In genomic region chr7:12619461-12620069, GRCh38 we compare ENCODE assay signal across 1 cellular context.
TF ChIP-seq lines count a peak whose summit lies in the region.

No MANE protein-coding gene starts in this region.

TF ChIP-seq in A549, 52 proteins besides CTCF, POLR2A, EP300 and RAD21:
- TF ChIP-seq ATOH8 (CRISPR knock-in tag; IDR thresholded peaks at IDR 0.05; ENCODE audit: low read depth), result no peak
- TF ChIP-seq, protein P1, sequence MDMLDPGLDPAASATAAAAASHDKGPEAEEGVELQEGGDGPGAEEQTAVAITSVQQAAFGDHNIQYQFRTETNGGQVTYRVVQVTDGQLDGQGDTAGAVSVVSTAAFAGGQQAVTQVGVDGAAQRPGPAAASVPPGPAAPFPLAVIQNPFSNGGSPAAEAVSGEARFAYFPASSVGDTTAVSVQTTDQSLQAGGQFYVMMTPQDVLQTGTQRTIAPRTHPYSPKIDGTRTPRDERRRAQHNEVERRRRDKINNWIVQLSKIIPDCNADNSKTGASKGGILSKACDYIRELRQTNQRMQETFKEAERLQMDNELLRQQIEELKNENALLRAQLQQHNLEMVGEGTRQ (IDR thresholded peaks at IDR 0.05), result no peak
- TF ChIP-seq JUNB (IDR thresholded peaks at IDR 0.05), result no peak
- no peak for TF ChIP-seq HOXB13 (CRISPR knock-in tag; IDR thresholded peaks at IDR 0.05; ENCODE audit: low read depth)
- no peak for TF ChIP-seq HEYL (CRISPR knock-in tag; IDR thresholded peaks at IDR 0.05)
- TF ChIP-seq HMGXB4 (CRISPR knock-in tag; IDR thresholded peaks at IDR 0.05; ENCODE audit: borderline replicate concordance), result no peak
- no peak for TF ChIP-seq PBX3 (IDR thresholded peaks at IDR 0.05)
- no peak for TF ChIP-seq SREBF2 (IDR thresholded peaks at IDR 0.05)
TF ChIP-seq in A549: peak in this region for 0.
